Comparison of ENCODE assay signal across 21 cellular contexts in the genomic region with DNA sequence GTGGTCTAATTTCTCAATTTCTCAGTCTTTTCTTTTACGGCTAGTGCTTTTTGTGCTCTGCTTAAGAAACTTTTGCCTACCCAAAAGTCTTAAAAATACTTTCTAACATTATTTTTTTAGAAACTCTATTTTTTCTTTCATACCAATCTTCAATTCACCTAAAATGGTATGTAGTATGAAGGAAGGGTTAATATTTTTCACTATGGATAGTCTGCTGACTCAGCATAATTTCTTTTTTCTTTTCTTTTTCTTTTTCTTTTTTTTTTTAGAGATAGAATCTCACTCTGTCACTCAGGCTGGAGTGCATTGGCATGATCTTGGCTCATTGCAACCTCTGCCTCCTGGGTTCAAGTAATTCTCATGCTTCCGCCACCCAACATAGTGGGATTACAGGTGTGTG. TPM values are rescaled to one million over a fixed set of nuclear protein-coding genes. Genes with fewer than 3 reads are reported as not detected.
A peak's percentile ranks its signal among the peaks of the same experiment; 100 is the strongest.
DNase-seq lines count a peak whose midpoint lies in the region; ATAC-seq, FAIRE-seq and TF ChIP-seq lines count a peak whose summit lies in the region.
"Had no signal": no experiment of that assay in that cellular context is flagged by ENCODE, and none has a peak within 500 bp of the region (broad histone marks: within the 10 kb centered on the region; RNA-seq: fewer than 3 reads in every experiment).

No MANE protein-coding gene starts in this region.

- H3K4me1 ChIP-seq in A549 (no peaks in the 10 kb centered on the region), GM23338 (ENCODE audit: insufficient read depth) (no peaks in the 10 kb centered on the region), small intestine (ENCODE audit: control insufficient read depth in 2 of 2, insufficient read depth in 1 of 2, low read depth in 1 of 2, low read length in 1 of 2) (no peaks in the 10 kb centered on the region)
- H3K4me1 ChIP-seq: Caco-2, HAP-1 had no signal

- no peaks in the 10 kb centered on the region for H3K36me3 Mint-ChIP-seq in GM23338 (ENCODE audit: low read depth)
- H3K36me3 Mint-ChIP-seq: CD4-positive, CD25-positive, alpha-beta regulatory T cell; CD8-positive, alpha-beta T cell had no signal

- H3K79me2 ChIP-seq in GM23338 (replicated peaks; ENCODE audit: insufficient read depth): no peaks in the 10 kb centered on the region

- H3K4me3 Mint-ChIP-seq in GM23338: no peak overlapping the region
- H3K4me3 Mint-ChIP-seq: B cell; CD4-positive, CD25-positive, alpha-beta regulatory T cell; CD8-positive, alpha-beta T cell; HFFc6 had no signal

- no peaks in the 10 kb centered on the region for H3K27me3 ChIP-seq in GM23338 (ENCODE audit: insufficient read depth)
- no peaks in the 10 kb centered on the region for H3K27me3 ChIP-seq in small intestine (ENCODE audit: control insufficient read depth in 2 of 2, insufficient read depth in 2 of 2, low read length in 2 of 2)
- H3K27me3 ChIP-seq: BLaER1 had no signal

- H3K9me2 ChIP-seq in GM23338 (ENCODE audit: insufficient read depth): no peaks in the 10 kb centered on the region

- no peak for TF ChIP-seq RAD21 in A549 (conservative IDR thresholded peaks at IDR 0.05 in 1 of 2, IDR thresholded peaks at IDR 0.05 in 1 of 2)

- no peaks in the 10 kb centered on the region; the same call in 2 of the 3 replicates for H3K9me3 Mint-ChIP-seq in GM23338
- H3K9me3 Mint-ChIP-seq: CD8-positive, alpha-beta T cell; HFFc6 had no signal

- CTCF ChIA-PET in A549 (lab: Yijun Ruan, JAX): no interaction called here

- DNase-seq in A549 (ENCODE audit: low read depth in 1 of 2, low spot score in 1 of 2): no peak
- DNase-seq in GM23338 (ENCODE audit: low spot score): no peak
- DNase-seq in small intestine: no peak
- DNase-seq in SW 1271 (lab: John Stamatoyannopoulos, UW): no peak
- DNase-seq in foreskin melanocyte: no peak
- DNase-seq: Caco-2; CD4-positive, CD25-positive, alpha-beta regulatory T cell; CD8-positive, alpha-beta T cell; DMS153; DND-41; GM23248; HFFc6 had no signal

- POLR2A ChIA-PET in A549 (lab: Yijun Ruan, JAX): no interaction called here

- H3K9me3 ChIP-seq in A549 (no peaks in the 10 kb centered on the region), small intestine (ENCODE audit: control insufficient read depth, low read depth) (no peaks in the 10 kb centered on the region)
- H3K9me3 ChIP-seq: BLaER1, Caco-2, HAP-1 had no signal

- H3K27ac ChIP-seq in A549 (no peak overlapping the region), GM23338 (ENCODE audit: low read depth) (no peak overlapping the region), small intestine (ENCODE audit: low read depth in 1 of 2, low read length in 1 of 2) (no peak overlapping the region)
- H3K27ac ChIP-seq: BLaER1, C4-2B, GM23248 had no signal

- no peak for TF ChIP-seq POLR2A in A549 (IDR thresholded peaks at IDR 0.05; ENCODE audit: low read length)

- 95% methylated on average over 2 of the region's 2 CpGs for WGBS in A549 (ENCODE audit: missing lambda C conversion rate)
- WGBS in small intestine, 3 donors: 92 to 98% (median 95%) methylated on average over 2 of the region's 2 CpGs

- H3K4me2 ChIP-seq in A549 (no peak overlapping the region), GM23338 (no peak overlapping the region)
- H3K4me2 ChIP-seq: BLaER1 had no signal

- peak overlapping the region; percentile 91 for H3K27ac Mint-ChIP-seq in GM23338
- H3K27ac Mint-ChIP-seq: B cell; CD4-positive, CD25-positive, alpha-beta regulatory T cell; CD8-positive, alpha-beta T cell; HFFc6 had no signal

- no peaks in the 10 kb centered on the region for H4K20me1 ChIP-seq in GM23338 (replicated peaks; ENCODE audit: insufficient read depth)
- H4K20me1 ChIP-seq: BLaER1 had no signal

- FAIRE-seq in A549 (lab: Jason Lieb, UNC) (no peak), colon (lab: Jason Lieb, UNC) (peak; percentile 36), small intestine (lab: Jason Lieb, UNC) (peak; percentile 15)
- FAIRE-seq: GM12878, GM19239, H54 had no signal

- H3K36me3 ChIP-seq in GM23338 (ENCODE audit: insufficient read depth): no peaks in the 10 kb centered on the region
- H3K36me3 ChIP-seq in small intestine (ENCODE audit: control insufficient read depth in 2 of 2, insufficient read depth in 2 of 2, low read length in 2 of 2): no peaks in the 10 kb centered on the region
- H3K36me3 ChIP-seq: BLaER1, HAP-1 had no signal

- TF ChIP-seq CTCF in A549 (IDR thresholded peaks at IDR 0.05) (no peak), GM23338 (conservative IDR thresholded peaks at IDR 0.05; ENCODE audit: low read depth in 2 of 2) (no peak)

- H3K4me3 ChIP-seq in A549: no peak overlapping the region
- H3K4me3 ChIP-seq in GM23338: no peak overlapping the region
- no peak overlapping the region for H3K4me3 ChIP-seq in small intestine (ENCODE audit: low read depth in 1 of 2, low read length in 2 of 2)
- H3K4me3 ChIP-seq: BLaER1, GM12878, GM23248, HAP-1 had no signal

- no peak for TF ChIP-seq EP300 in A549 (IDR thresholded peaks at IDR 0.05)

- H2AFZ ChIP-seq in GM23338: no peak overlapping the region
- H2AFZ ChIP-seq: GM23248 had no signal

- no peaks in the 10 kb centered on the region for H3F3A ChIP-seq in GM23338 (replicated peaks; ENCODE audit: low read depth)

- no peaks in the 10 kb centered on the region for H3K27me3 Mint-ChIP-seq in GM23338 (ENCODE audit: insufficient read depth, low read depth, poor library complexity)
- H3K27me3 Mint-ChIP-seq: B cell; CD4-positive, CD25-positive, alpha-beta regulatory T cell had no signal

- ATAC-seq in A549 (no peak), GM23338 (no peak)
- ATAC-seq: CD8-positive, alpha-beta T cell; GM12878 had no signal

- peaks cover 5% of the 10 kb centered on the region; the same call in 2 of the 3 replicates for H3K4me1 Mint-ChIP-seq in GM23338
- H3K4me1 Mint-ChIP-seq: B cell; CD4-positive, CD25-positive, alpha-beta regulatory T cell had no signal

TF ChIP-seq in A549, 52 proteins besides CTCF, POLR2A, EP300 and RAD21:
- TF ChIP-seq PBX3 (IDR thresholded peaks at IDR 0.05) (no peak), HEYL (CRISPR knock-in tag; IDR thresholded peaks at IDR 0.05) (no peak), MAFK (IDR thresholded peaks at IDR 0.05; ENCODE audit: partially characterized antibody) (peak; percentile 72)
- TF ChIP-seq, protein P1, sequence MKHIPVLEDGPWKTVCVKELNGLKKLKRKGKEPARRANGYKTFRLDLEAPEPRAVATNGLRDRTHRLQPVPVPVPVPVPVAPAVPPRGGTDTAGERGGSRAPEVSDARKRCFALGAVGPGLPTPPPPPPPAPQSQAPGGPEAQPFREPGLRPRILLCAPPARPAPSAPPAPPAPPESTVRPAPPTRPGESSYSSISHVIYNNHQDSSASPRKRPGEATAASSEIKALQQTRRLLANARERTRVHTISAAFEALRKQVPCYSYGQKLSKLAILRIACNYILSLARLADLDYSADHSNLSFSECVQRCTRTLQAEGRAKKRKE (CRISPR knock-in tag; IDR thresholded peaks at IDR 0.05; ENCODE audit: low read depth): no peak

TF ChIP-seq in GM23338, 12 proteins besides CTCF, POLR2A, EP300 and RAD21 (continues in another document):
- TF ChIP-seq ZNF114 (CRISPR knock-in tag; IDR thresholded peaks at IDR 0.05): no peak
- TF ChIP-seq POLR2AphosphoS5 (IDR thresholded peaks at IDR 0.05; ENCODE audit: low read depth): no peak
- TF ChIP-seq CREB1 (CRISPR knock-in tag; IDR thresholded peaks at IDR 0.05; ENCODE audit: low read depth): no peak
- no peak for TF ChIP-seq EZH2 (IDR thresholded peaks at IDR 0.05; ENCODE audit: low read depth, unreplicated experiment)
- TF ChIP-seq JUNB (IDR thresholded peaks at IDR 0.05; ENCODE audit: unreplicated experiment): no peak

RNA-seq across cellular contexts. Expression of gene GYPE, which starts 34.2 kb away (rescaled TPM):
- polyA plus RNA-seq in A549 (2011; rRNA removed): not detected in 2 replicates
- polyA plus RNA-seq in A549 (2012; cell fraction: cytosol; rRNA removed): not detected in 2 replicates
- not detected in 2 replicates for polyA plus RNA-seq in A549 (2012; cell fraction: nucleus; rRNA removed)
- not detected in 3 replicates for polyA plus RNA-seq in A549 (2017; fragmentation: RNase III; extraction: RNeasy Plus Mini Kit Qiagen cat#74134 plus additional on column Dnase treatment)
- polyA minus RNA-seq in A549 (2011; rRNA and poly(A)+ RNA removed): not detected in 2 replicates
- not detected in 2 replicates for total RNA-seq in GM23338 (2014; rRNA removed; shearing (Covaris generic))
- polyA plus RNA-seq in GM23338 (2016; fragmentation: Nextera tagmentation; extraction: Ambion mirVana): 0.24 TPM in 1 of 2 replicates, not detected in the other
- under 1 TPM in 1 of 3 donors, not detected in 2; 0.27 TPM for polyA plus RNA-seq in small intestine
- total RNA-seq: A172; Caco-2; CD4-positive, CD25-positive, alpha-beta regulatory T cell; CD8-positive, alpha-beta T cell had no signal
